Comparison of ENCODE assay signal across 15 cellular contexts in the genomic region with DNA sequence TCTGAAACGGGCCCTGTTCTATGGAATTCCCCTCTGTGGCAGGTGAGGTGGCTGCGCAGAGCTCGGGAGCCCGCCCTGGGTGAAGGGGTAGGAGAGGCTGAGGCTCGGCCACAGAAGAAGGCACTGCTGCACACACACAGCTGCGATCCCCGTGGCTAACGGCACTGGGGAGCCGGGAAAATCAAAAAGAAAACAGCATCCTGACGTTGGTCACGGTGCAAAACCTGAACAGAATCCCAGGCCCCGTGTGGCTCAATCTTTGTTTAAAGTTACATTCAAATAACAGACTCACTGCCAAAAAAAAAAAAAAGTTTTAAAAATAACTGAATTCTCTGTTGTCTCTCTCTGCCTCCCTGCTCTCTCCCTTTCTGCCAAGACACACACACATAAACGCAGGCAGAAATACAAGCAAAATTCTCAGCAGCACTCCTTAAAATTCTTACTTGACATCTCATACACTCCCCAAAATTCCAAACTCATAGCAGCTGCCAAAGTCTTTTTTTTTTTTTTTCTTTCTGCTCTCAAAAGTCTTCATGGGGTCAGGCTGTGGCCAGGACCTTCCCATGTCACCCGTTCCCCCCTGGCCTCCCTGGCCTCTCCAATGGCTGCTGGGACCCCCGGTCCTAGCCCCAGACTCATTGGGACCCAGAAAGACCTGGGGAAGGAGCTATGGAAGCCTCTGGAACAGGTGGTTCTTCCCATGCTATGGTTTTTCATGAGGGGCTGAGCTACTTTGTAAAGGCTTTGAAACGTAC.
A peak's percentile ranks its signal among the peaks of the same experiment; 100 is the strongest.
DNase-seq lines count a peak whose midpoint lies in the region; ATAC-seq and TF ChIP-seq lines count a peak whose summit lies in the region.
"Had no signal": no experiment of that assay in that cellular context is flagged by ENCODE, and none has a peak within 500 bp of the region (broad histone marks: within the 10 kb centered on the region; RNA-seq: fewer than 3 reads in every experiment).

No MANE protein-coding gene starts in this region.

- H3K9me3 Mint-ChIP-seq in chondrocyte (ENCODE audit: low read depth), result no peaks in the 10 kb centered on the region
- H3K9me3 Mint-ChIP-seq in stimulated activated memory B cell treated with anti-CD40 and anti-IgM and Interleukin-4, amounts not matched to agents 10 μg/mL and 1 μg/mL and 100 μg/mL, for 72 hours, result no peaks in the 10 kb centered on the region
- H3K9me3 Mint-ChIP-seq: activated CD8-positive, alpha-beta T cell treated with anti-CD3 and anti-CD28 coated beads for 36 hours had no signal

- H3K4me1 ChIP-seq in BLaER1, result peaks cover 73% of the 10 kb centered on the region
- no peaks in the 10 kb centered on the region for H3K4me1 ChIP-seq in prostate gland (replicated peaks)

- 21% methylated on average over 16 of the region's 16 CpGs for WGBS in prostate gland

- H3K36me3 ChIP-seq in BLaER1 (no peaks in the 10 kb centered on the region), prostate gland (no peaks in the 10 kb centered on the region)

- TF ChIP-seq CTCF in chondrocyte (IDR thresholded peaks at IDR 0.05), result no peak
- no peak for TF ChIP-seq CTCF in prostate gland (IDR thresholded peaks at IDR 0.05)

- peak overlapping the region; percentile 76 for H3K27ac Mint-ChIP-seq in chondrocyte (ENCODE audit: unreplicated experiment)
- no peak overlapping the region for H3K27ac Mint-ChIP-seq in stimulated activated memory B cell treated with anti-CD40 and anti-IgM and Interleukin-4, amounts not matched to agents 10 μg/mL and 1 μg/mL and 100 μg/mL, for 72 hours
- H3K27ac Mint-ChIP-seq: activated CD8-positive, alpha-beta T cell treated with anti-CD3 and anti-CD28 coated beads for 36 hours; progenitor cell of endocrine pancreas had no signal

- no peak for ATAC-seq in stimulated activated memory B cell treated with anti-CD40 and anti-IgM and Interleukin-4, amounts not matched to agents 10 μg/mL and 1 μg/mL and 100 μg/mL, for 72 hours
- ATAC-seq: activated CD8-positive, alpha-beta T cell treated with anti-CD3 and anti-CD28 coated beads for 36 hours had no signal

- intact Hi-C loops in prostate gland (cut with DNase I), result no loop called here

- H3K27ac ChIP-seq in BLaER1 (peak overlapping the region; percentile 71; the same call in 1 of the 2 replicates), prostate gland (peak overlapping the region; percentile 52 to 67)
- H3K27ac ChIP-seq: C4-2B had no signal

- no peak overlapping the region for H3K4me3 Mint-ChIP-seq in chondrocyte (ENCODE audit: unreplicated experiment)
- H3K4me3 Mint-ChIP-seq in stimulated activated memory B cell treated with anti-CD40 and anti-IgM and Interleukin-4, amounts not matched to agents 10 μg/mL and 1 μg/mL and 100 μg/mL, for 72 hours, result no peak overlapping the region
- H3K4me3 Mint-ChIP-seq: activated CD8-positive, alpha-beta T cell treated with anti-CD3 and anti-CD28 coated beads for 36 hours had no signal

- peaks cover 17% of the 10 kb centered on the region for H3K27me3 Mint-ChIP-seq in chondrocyte (ENCODE audit: low read depth)
- H3K27me3 Mint-ChIP-seq in stimulated activated memory B cell treated with anti-CD40 and anti-IgM and Interleukin-4, amounts not matched to agents 10 μg/mL and 1 μg/mL and 100 μg/mL, for 72 hours, result peaks cover 47% of the 10 kb centered on the region
- H3K27me3 Mint-ChIP-seq: activated CD8-positive, alpha-beta T cell treated with anti-CD3 and anti-CD28 coated beads for 36 hours had no signal

- H4K20me1 ChIP-seq in BLaER1, result no peaks in the 10 kb centered on the region

- no peak for TF ChIP-seq POLR2A in prostate gland (IDR thresholded peaks at IDR 0.05)

- H3K4me3 ChIP-seq in BLaER1 (peak overlapping the region; percentile 39; the same call in 1 of the 2 replicates), prostate gland (no peak overlapping the region)

- no peaks in the 10 kb centered on the region for H3K9me3 ChIP-seq in BLaER1
- no peaks in the 10 kb centered on the region for H3K9me3 ChIP-seq in prostate gland

- H3K27me3 ChIP-seq in BLaER1 (peaks cover 13% of the 10 kb centered on the region; the same call in 1 of the 2 replicates), prostate gland (replicated peaks; ENCODE audit: insufficient read depth) (no peaks in the 10 kb centered on the region)

- no peaks in the 10 kb centered on the region for H3K36me3 Mint-ChIP-seq in chondrocyte (ENCODE audit: low read depth)
- H3K36me3 Mint-ChIP-seq in stimulated activated memory B cell treated with anti-CD40 and anti-IgM and Interleukin-4, amounts not matched to agents 10 μg/mL and 1 μg/mL and 100 μg/mL, for 72 hours, result no peaks in the 10 kb centered on the region

- peaks cover 43% of the 10 kb centered on the region for H3K4me1 Mint-ChIP-seq in chondrocyte (ENCODE audit: low read depth)
- H3K4me1 Mint-ChIP-seq in stimulated activated memory B cell treated with anti-CD40 and anti-IgM and Interleukin-4, amounts not matched to agents 10 μg/mL and 1 μg/mL and 100 μg/mL, for 72 hours, result no peaks in the 10 kb centered on the region

- no peak for DNase-seq in chondrocyte (ENCODE audit: low spot score)
- peak; percentile 22 for DNase-seq in kidney glomerular epithelial cell (lab: John Stamatoyannopoulos, UW)
- no peak for DNase-seq in prostate gland (ENCODE audit: low spot score)
- no peak for DNase-seq in NCI-H526 treated with DMSO at 0.1 percent for 48 hours (lab: John Stamatoyannopoulos, UW)
- DNase-seq in DMS 273 treated with DMSO at 0.1 percent for 48 hours (lab: John Stamatoyannopoulos, UW), result no peak
- DNase-seq in GOT3 (lab: John Stamatoyannopoulos, UW), result no peak
- DNase-seq: 8988T; activated CD8-positive, alpha-beta T cell treated with anti-CD3 and anti-CD28 coated beads for 36 hours; DMS79 treated with DMSO at 0.1 percent for 48 hours; SHP77 treated with DMSO at 0.1 percent for 48 hours; substantia nigra had no signal

- H3K9ac ChIP-seq in BLaER1, result peak overlapping the region; percentile 32

- peak overlapping the region; percentile 84 for H3K4me2 ChIP-seq in BLaER1
